ENCODE assay signal across 1 cellular context in genomic region chr13:48975926-48976676, GRCh38.
TF ChIP-seq lines count a peak whose summit lies in the region.

No MANE protein-coding gene starts in this region.

TF ChIP-seq in K562, 482 proteins besides CTCF, POLR2A, EP300 and RAD21 (continued from another document and continues in another):
- no peak for TF ChIP-seq NR0B1 (IDR thresholded peaks at IDR 0.05; ENCODE audit: partially characterized antibody)
- no peak for TF ChIP-seq PHTF2 (CRISPR knock-in tag; IDR thresholded peaks at IDR 0.05)
- no peak for TF ChIP-seq NFATC3 (IDR thresholded peaks at IDR 0.05)
- TF ChIP-seq E2F6 (IDR thresholded peaks at IDR 0.05; ENCODE audit: borderline replicate concordance in 1 of 2, extremely low read depth in 1 of 2, insufficient read depth in 1 of 2, insufficient read length in 1 of 2, low read depth in 1 of 2, low read length in 1 of 2, poor library complexity in 1 of 2, severe bottlenecking in 1 of 2), result peak; percentile 42 to 69
- no peak for TF ChIP-seq PKNOX1 (IDR thresholded peaks at IDR 0.05)
- peak; percentile 82 to 90 for TF ChIP-seq MAZ (CRISPR knock-in tag; conservative IDR thresholded peaks at IDR 0.05 in 1 of 2, IDR thresholded peaks at IDR 0.05 in 1 of 2)
- TF ChIP-seq ZBTB26 (CRISPR knock-in tag; IDR thresholded peaks at IDR 0.05), result no peak
- no peak for TF ChIP-seq MEF2D (tag; conservative IDR thresholded peaks at IDR 0.05; ENCODE audit: low read depth)
- TF ChIP-seq CCAR2 (IDR thresholded peaks at IDR 0.05; ENCODE audit: low read depth, low read length), result no peak
- no peak for TF ChIP-seq ZNF445 (CRISPR knock-in tag; IDR thresholded peaks at IDR 0.05; ENCODE audit: low read depth)
- TF ChIP-seq ZNF778 (CRISPR knock-in tag; IDR thresholded peaks at IDR 0.05), result no peak
- TF ChIP-seq ETS2 (tag; IDR thresholded peaks at IDR 0.05; ENCODE audit: borderline replicate concordance, poor library complexity, severe bottlenecking), result no peak
- TF ChIP-seq CHD2 (IDR thresholded peaks at IDR 0.05; ENCODE audit: low read depth, low read length), result no peak
- TF ChIP-seq THAP12 (CRISPR knock-in tag; IDR thresholded peaks at IDR 0.05), result no peak
- no peak for TF ChIP-seq POU5F1 (IDR thresholded peaks at IDR 0.05; ENCODE audit: borderline replicate concordance, low read depth, low read length, partially characterized antibody)
- TF ChIP-seq POLR2AphosphoS2 (IDR thresholded peaks at IDR 0.05; ENCODE audit: low read length), result no peak
- TF ChIP-seq ZNF644 (tag; IDR thresholded peaks at IDR 0.05; ENCODE audit: low read depth), result no peak
- no peak for TF ChIP-seq ZSCAN29 (IDR thresholded peaks at IDR 0.05)
- TF ChIP-seq ZNF507 (tag; conservative IDR thresholded peaks at IDR 0.05), result no peak
- no peak for TF ChIP-seq ZNF184 (CRISPR knock-in tag; IDR thresholded peaks at IDR 0.05)
- no peak for TF ChIP-seq MEF2A (IDR thresholded peaks at IDR 0.05; ENCODE audit: control insufficient read depth, low read depth, low read length)
- no peak for TF ChIP-seq ZBTB9 (CRISPR knock-in tag; IDR thresholded peaks at IDR 0.05)
- no peak for TF ChIP-seq FOXO4 (CRISPR knock-in tag; IDR thresholded peaks at IDR 0.05)
- peak; percentile 5; the same call in 1 of the 2 replicates for TF ChIP-seq ETS1 (conservative IDR thresholded peaks at IDR 0.05; ENCODE audit: control insufficient read depth, low read depth, low read length)
- TF ChIP-seq HNRNPLL (IDR thresholded peaks at IDR 0.05; ENCODE audit: low read depth, low read length, poor library complexity, severe bottlenecking), result peak; percentile 61
- TF ChIP-seq RBFOX2 (IDR thresholded peaks at IDR 0.05; ENCODE audit: low read depth, low read length), result peak; percentile 93
- TF ChIP-seq BCOR (IDR thresholded peaks at IDR 0.05), result 0 out of 2 replicates have a peak, but pooled peaks have one; percentile 18
- TF ChIP-seq ZBTB1 (CRISPR knock-in tag; IDR thresholded peaks at IDR 0.05; ENCODE audit: borderline replicate concordance, low read depth), result 0 out of 2 replicates have a peak, but pooled peaks have one; percentile 40
- no peak for TF ChIP-seq FOS (IDR thresholded peaks at IDR 0.05; ENCODE audit: extremely low read depth, insufficient read length)
- no peak for TF ChIP-seq MCM2 (IDR thresholded peaks at IDR 0.05; ENCODE audit: low read depth)
- no peak for TF ChIP-seq LEF1 (IDR thresholded peaks at IDR 0.05)
- no peak for TF ChIP-seq THRAP3 (IDR thresholded peaks at IDR 0.05; ENCODE audit: borderline replicate concordance)
- no peak for TF ChIP-seq MEIS2 (IDR thresholded peaks at IDR 0.05; ENCODE audit: partially characterized antibody)
- TF ChIP-seq ZNF347 (CRISPR knock-in tag; IDR thresholded peaks at IDR 0.05; ENCODE audit: low read depth), result no peak
- no peak; the same call in 1 of the 2 replicates for TF ChIP-seq CREB3L1 (IDR thresholded peaks at IDR 0.05; ENCODE audit: borderline replicate concordance, low read depth)
- no peak for TF ChIP-seq ILF3 (IDR thresholded peaks at IDR 0.05; ENCODE audit: borderline replicate concordance)
- TF ChIP-seq WHSC1 (IDR thresholded peaks at IDR 0.05; ENCODE audit: low read length), result no peak
- peak; percentile 97 for TF ChIP-seq VEZF1 (CRISPR knock-in tag; IDR thresholded peaks at IDR 0.05)
- no peak for TF ChIP-seq USF1 (CRISPR knock-in tag; IDR thresholded peaks at IDR 0.05)
- no peak for TF ChIP-seq MTF1 (CRISPR knock-in tag; IDR thresholded peaks at IDR 0.05; ENCODE audit: borderline replicate concordance)
- TF ChIP-seq JUND (IDR thresholded peaks at IDR 0.05; ENCODE audit: borderline replicate concordance, low read depth, low read length), result no peak
- TF ChIP-seq JUND (tag; IDR thresholded peaks at IDR 0.05; ENCODE audit: borderline replicate concordance, low read depth, low read length), result no peak
- TF ChIP-seq ZC3H11A (IDR thresholded peaks at IDR 0.05; ENCODE audit: low read depth, low read length), result no peak
- TF ChIP-seq EP400 (IDR thresholded peaks at IDR 0.05), result peak; percentile 78
- TF ChIP-seq ZNF408 (CRISPR knock-in tag; IDR thresholded peaks at IDR 0.05; ENCODE audit: low read depth), result no peak
- TF ChIP-seq SMC3 (conservative IDR thresholded peaks at IDR 0.05; ENCODE audit: insufficient read depth, low read depth, low read length), result no peak
